35 cellular contexts compared by ENCODE assay signal in genomic region chr20:6362245-6362644, GRCh38.
DNase-seq lines count a peak whose midpoint lies in the region; ATAC-seq, FAIRE-seq and TF ChIP-seq lines count a peak whose summit lies in the region.
"Had no signal": no experiment of that assay in that cellular context is flagged by ENCODE, and none has a peak within 500 bp of the region (broad histone marks: within the 10 kb centered on the region; RNA-seq: fewer than 3 reads in every experiment).

No MANE protein-coding gene starts in this region.

- POLR2A ChIA-PET in HepG2 (lab: Yijun Ruan, JAX) = no interaction called here

- FAIRE-seq in HepG2 (lab: Jason Lieb, UNC) (no peak), astrocyte (lab: Jason Lieb, UNC) (peak; percentile 49), bronchial epithelial cell (lab: Jason Lieb, UNC) (no peak)
- FAIRE-seq: A204.1, A549, D721Med had no signal

- no peaks in the 10 kb centered on the region for H3K9me3 ChIP-seq in HepG2 (ENCODE audit: low read length)
- no peaks in the 10 kb centered on the region for H3K9me3 ChIP-seq in right lobe of liver
- H3K9me3 ChIP-seq in astrocyte (ENCODE audit: insufficient read depth, low read depth, low read length) = no peaks in the 10 kb centered on the region
- H3K9me3 ChIP-seq in adrenal gland (replicated peaks in 1 of 3) = no peaks in the 10 kb centered on the region
- H3K9me3 ChIP-seq: A549; BE2C; BLaER1; BLaER1 treated with 17β-estradiol and CSF1 and Interleukin-3, amounts not matched to agents 10 nM and 100 nM; Caco-2 had no signal

- H3K27ac ChIP-seq in HepG2 (ENCODE audit: extremely low read length, insufficient read depth, low read length) (no peak overlapping the region), right lobe of liver (no peak overlapping the region), astrocyte (ENCODE audit: low read depth, low read length) (no peak overlapping the region), adrenal gland (no peak overlapping the region)
- H3K27ac ChIP-seq: 22Rv1; A549; BLaER1; BLaER1 treated with 17β-estradiol and CSF1 and Interleukin-3, amounts not matched to agents 10 nM and 100 nM; C4-2B had no signal

- H3K4me3 ChIP-seq in HepG2 (replicated peaks in 1 of 3; ENCODE audit: insufficient read depth in 1 of 3, low read depth in 2 of 3, low read length in 3 of 3) (no peak overlapping the region), right lobe of liver (no peak overlapping the region), astrocyte (ENCODE audit: insufficient read depth, low read depth, low read length) (no peak overlapping the region), bronchial epithelial cell (ENCODE audit: low read depth, low read length) (no peak overlapping the region), adrenal gland (no peak overlapping the region)
- H3K4me3 ChIP-seq: A549; BLaER1; BLaER1 treated with 17β-estradiol and CSF1 and Interleukin-3, amounts not matched to agents 10 nM and 100 nM had no signal

- ATAC-seq in HepG2 (no peak), right lobe of liver (no peak)
- ATAC-seq in stimulated activated effector memory CD8-positive, alpha-beta T cell treated with anti-CD3 and anti-CD28 coated beads, Interleukin-12 subunit alpha, Interleukin-12 subunit beta, amount 100 ng/mL, for 72 hours = no peak
- ATAC-seq: A549; CD8-positive, alpha-beta T cell had no signal

- H2AFZ ChIP-seq in HepG2 (ENCODE audit: low read length) (no peak overlapping the region), astrocyte (ENCODE audit: low read depth, low read length) (no peak overlapping the region)

- TF ChIP-seq EP300 in HepG2 (IDR thresholded peaks at IDR 0.05; ENCODE audit: low read depth in 2 of 2, low read length in 2 of 2) (no peak), HepG2 (CRISPR knock-in tag; IDR thresholded peaks at IDR 0.05; ENCODE audit: borderline replicate concordance) (no peak)

- no TSS peak for BruUV-seq in HepG2 (replicated peaks; lab: Mats Ljungman, UMichigan)

- no peaks in the 10 kb centered on the region for H3K79me2 ChIP-seq in HepG2 (ENCODE audit: insufficient read depth, low read length)
- no peaks in the 10 kb centered on the region for H3K79me2 ChIP-seq in astrocyte (ENCODE audit: insufficient read depth, low read length)

- DNase-seq in HepG2 (ENCODE audit: low spot score) (no peak), right lobe of liver (no peak), astrocyte (ENCODE audit: low read depth) (no peak), bronchial epithelial cell (ENCODE audit: low read depth) (peak; percentile 21), adrenal gland (no peak)
- DNase-seq in stimulated activated effector memory CD8-positive, alpha-beta T cell treated with anti-CD3 and anti-CD28 coated beads, Interleukin-12 subunit alpha, Interleukin-12 subunit beta, amount 100 ng/mL, for 72 hours (ENCODE audit: low spot score in 2 of 2) = no peak
- DNase-seq: 8988T; ACHN; AML-193; BE2C; C1 segment of cervical spinal cord; Caco-2; Calu3; CD4-positive, alpha-beta memory T cell; CD4-positive, alpha-beta T cell; CD4-positive, CD25-positive, alpha-beta regulatory T cell; CD8-positive, alpha-beta memory T cell; CD8-positive, alpha-beta T cell; COR-L47; DMS 273 treated with DMSO at 0.1 percent for 48 hours; DMS153; DMS53; DMS79; DMS79 treated with DMSO at 0.1 percent for 48 hours; DND-41; EL had no signal

- H3K4me1 Mint-ChIP-seq in astrocyte (ENCODE audit: low read depth, unreplicated experiment) = no peaks in the 10 kb centered on the region
- no peaks in the 10 kb centered on the region for H3K4me1 Mint-ChIP-seq in stimulated activated effector memory CD8-positive, alpha-beta T cell treated with anti-CD3 and anti-CD28 coated beads, Interleukin-12 subunit alpha, Interleukin-12 subunit beta, amount 100 ng/mL, for 72 hours
- H3K4me1 Mint-ChIP-seq: B cell; CD14-positive monocyte; CD4-positive, alpha-beta memory T cell; CD4-positive, CD25-positive, alpha-beta regulatory T cell; CD8-positive, alpha-beta memory T cell had no signal

- no peak for TF ChIP-seq POLR2A in HepG2 (IDR thresholded peaks at IDR 0.05; ENCODE audit: insufficient read depth in 1 of 2, low read depth in 2 of 2, low read length in 2 of 2)
- no peak for TF ChIP-seq POLR2A in right lobe of liver (IDR thresholded peaks at IDR 0.05)
- TF ChIP-seq POLR2A in adrenal gland (IDR thresholded peaks at IDR 0.05) = no peak

- H3K27ac Mint-ChIP-seq in astrocyte (ENCODE audit: unreplicated experiment) = no peak overlapping the region
- no peak overlapping the region for H3K27ac Mint-ChIP-seq in stimulated activated effector memory CD8-positive, alpha-beta T cell treated with anti-CD3 and anti-CD28 coated beads, Interleukin-12 subunit alpha, Interleukin-12 subunit beta, amount 100 ng/mL, for 72 hours
- H3K27ac Mint-ChIP-seq: B cell; CD4-positive, alpha-beta memory T cell; CD4-positive, alpha-beta T cell; CD8-positive, alpha-beta memory T cell; CD8-positive, alpha-beta T cell had no signal

- H4K20me1 ChIP-seq in HepG2 (ENCODE audit: insufficient read depth, low read length) (no peaks in the 10 kb centered on the region), astrocyte (ENCODE audit: insufficient read depth, low read length) (no peaks in the 10 kb centered on the region)
- H4K20me1 ChIP-seq: BLaER1; BLaER1 treated with 17β-estradiol and CSF1 and Interleukin-3, amounts not matched to agents 10 nM and 100 nM had no signal

- TF ChIP-seq RAD21 in HepG2 (CRISPR knock-in tag; IDR thresholded peaks at IDR 0.05) = no peak

- no peak overlapping the region for H3K4me2 ChIP-seq in HepG2 (ENCODE audit: low read depth, low read length)
- H3K4me2 ChIP-seq in astrocyte (ENCODE audit: low read length) = no peak overlapping the region
- H3K4me2 ChIP-seq: A549; BLaER1; BLaER1 treated with 17β-estradiol and CSF1 and Interleukin-3, amounts not matched to agents 10 nM and 100 nM had no signal

- H3K9ac ChIP-seq in HepG2 (ENCODE audit: insufficient read depth, low read depth, low read length) (no peak overlapping the region), astrocyte (ENCODE audit: low read length) (no peak overlapping the region)
- H3K9ac ChIP-seq: BLaER1; BLaER1 treated with 17β-estradiol and CSF1 and Interleukin-3, amounts not matched to agents 10 nM and 100 nM had no signal

- CTCF ChIA-PET in HepG2 (lab: Yijun Ruan, JAX; ENCODE audit: low intra/inter-chr PET ratio, low total read pairs) = no interaction called here

- intact Hi-C loops in HepG2 (cut with micrococcal nuclease; ENCODE audit: unreplicated experiment) = no loop called here
- intact Hi-C loops in right lobe of liver (cut with DNase I) = no loop called here
- intact Hi-C loops in adrenal gland (cut with DNase I) = no loop called here

- TF ChIP-seq CTCF in HepG2 (CRISPR knock-in tag; IDR thresholded peaks at IDR 0.05) (no peak), right lobe of liver (IDR thresholded peaks at IDR 0.05) (no peak), astrocyte (IDR thresholded peaks at IDR 0.05; ENCODE audit: insufficient read depth, low read depth, low read length) (no peak), bronchial epithelial cell (IDR thresholded peaks at IDR 0.05; ENCODE audit: insufficient read depth, low read length, severe bottlenecking) (no peak), adrenal gland (IDR thresholded peaks at IDR 0.05) (no peak)

- H3K4me3 Mint-ChIP-seq in astrocyte (ENCODE audit: unreplicated experiment) = no peak overlapping the region
- H3K4me3 Mint-ChIP-seq in stimulated activated effector memory CD8-positive, alpha-beta T cell treated with anti-CD3 and anti-CD28 coated beads, Interleukin-12 subunit alpha, Interleukin-12 subunit beta, amount 100 ng/mL, for 72 hours = no peak overlapping the region
- H3K4me3 Mint-ChIP-seq: B cell; CD14-positive monocyte; CD4-positive, alpha-beta memory T cell; CD4-positive, alpha-beta T cell; CD4-positive, CD25-positive, alpha-beta regulatory T cell; CD8-positive, alpha-beta memory T cell; CD8-positive, alpha-beta T cell had no signal

- H3K36me3 ChIP-seq in HepG2 (replicated peaks in 1 of 2; ENCODE audit: control insufficient read depth in 1 of 2, insufficient read depth in 2 of 2, low read length in 2 of 2) (no peaks in the 10 kb centered on the region), right lobe of liver (no peaks in the 10 kb centered on the region), astrocyte (ENCODE audit: insufficient read depth, low read length) (no peaks in the 10 kb centered on the region), bronchial epithelial cell (ENCODE audit: control insufficient read depth, insufficient read depth, low read length) (no peaks in the 10 kb centered on the region), adrenal gland (replicated peaks in 1 of 2) (no peaks in the 10 kb centered on the region)
- H3K36me3 ChIP-seq: BE2C; BLaER1; BLaER1 treated with 17β-estradiol and CSF1 and Interleukin-3, amounts not matched to agents 10 nM and 100 nM had no signal

- in situ Hi-C loops in HepG2 (cut with HindIII; ENCODE audit: extremely low pct_ligation_motif_present, low pct_unique_long_range_greater_than_20kb) = no loop called here

- no peaks in the 10 kb centered on the region for H3K9me3 Mint-ChIP-seq in astrocyte (ENCODE audit: unreplicated experiment)
- peaks cover 4% of the 10 kb centered on the region for H3K9me3 Mint-ChIP-seq in stimulated activated effector memory CD8-positive, alpha-beta T cell treated with anti-CD3 and anti-CD28 coated beads, Interleukin-12 subunit alpha, Interleukin-12 subunit beta, amount 100 ng/mL, for 72 hours

- no peaks in the 10 kb centered on the region for H3K27me3 ChIP-seq in HepG2 (ENCODE audit: control insufficient read depth in 1 of 2, insufficient read depth in 2 of 2, low read length in 2 of 2)
- H3K27me3 ChIP-seq in right lobe of liver = no peaks in the 10 kb centered on the region
- H3K27me3 ChIP-seq in astrocyte (ENCODE audit: insufficient read depth, low read length) = no peaks in the 10 kb centered on the region
- H3K27me3 ChIP-seq in bronchial epithelial cell (ENCODE audit: control insufficient read depth, insufficient read depth, low read length) = no peaks in the 10 kb centered on the region
- H3K27me3 ChIP-seq in adrenal gland = no peaks in the 10 kb centered on the region
- H3K27me3 ChIP-seq: BE2C; BLaER1; BLaER1 treated with 17β-estradiol and CSF1 and Interleukin-3, amounts not matched to agents 10 nM and 100 nM had no signal

- H3K4me1 ChIP-seq in HepG2 (ENCODE audit: insufficient read depth, low read length) (no peaks in the 10 kb centered on the region), right lobe of liver (no peaks in the 10 kb centered on the region), astrocyte (ENCODE audit: insufficient read depth, low read length) (no peaks in the 10 kb centered on the region), adrenal gland (replicated peaks in 1 of 2) (no peaks in the 10 kb centered on the region)
- H3K4me1 ChIP-seq: A549; BE2C; BLaER1; BLaER1 treated with 17β-estradiol and CSF1 and Interleukin-3, amounts not matched to agents 10 nM and 100 nM; Caco-2 had no signal

- no peaks in the 10 kb centered on the region for H3K27me3 Mint-ChIP-seq in astrocyte (ENCODE audit: low read depth, unreplicated experiment)
- H3K27me3 Mint-ChIP-seq: B cell; CD4-positive, alpha-beta memory T cell; CD4-positive, alpha-beta T cell; CD4-positive, CD25-positive, alpha-beta regulatory T cell had no signal

- H3K36me3 Mint-ChIP-seq in astrocyte (ENCODE audit: low read depth, unreplicated experiment) = no peaks in the 10 kb centered on the region
- no peaks in the 10 kb centered on the region for H3K36me3 Mint-ChIP-seq in stimulated activated effector memory CD8-positive, alpha-beta T cell treated with anti-CD3 and anti-CD28 coated beads, Interleukin-12 subunit alpha, Interleukin-12 subunit beta, amount 100 ng/mL, for 72 hours
- H3K36me3 Mint-ChIP-seq: CD14-positive monocyte; CD4-positive, alpha-beta memory T cell; CD4-positive, CD25-positive, alpha-beta regulatory T cell; CD8-positive, alpha-beta memory T cell; CD8-positive, alpha-beta T cell had no signal
